ENCODE assay signal across 10 cellular contexts in genomic region chr17:64174686-64175456, GRCh38. TPM values are rescaled to one million over a fixed set of nuclear protein-coding genes. Genes with fewer than 3 reads are reported as not detected.
DNase-seq lines count a peak whose midpoint lies in the region; ATAC-seq and TF ChIP-seq lines count a peak whose summit lies in the region.
"Had no signal": no experiment of that assay in that cellular context is flagged by ENCODE, and none has a peak within 500 bp of the region (broad histone marks: within the 10 kb centered on the region; RNA-seq: fewer than 3 reads in every experiment).

No MANE protein-coding gene starts in this region.

- H3K4me3 ChIP-seq in muscle layer of duodenum (ENCODE audit: low read depth in 1 of 2, low read length in 2 of 2) = no peak overlapping the region
- H3K4me3 ChIP-seq in BE2C (ENCODE audit: low read depth, low read length) = no peak overlapping the region

- DNase-seq in AG20443 (ENCODE audit: low spot score) = peak; percentile 60
- peak; percentile 96 for DNase-seq in NCI-H524 treated with DMSO at 0.1 percent for 48 hours (lab: John Stamatoyannopoulos, UW)
- no peak for DNase-seq in epithelial cell of prostate (ENCODE audit: low read depth, low spot score)
- no peak for DNase-seq in activated CD4-positive, CD25-positive, alpha-beta regulatory T cell treated with anti-CD3 and anti-CD28 coated beads, Interleukin-2, amount 50 U/mL, for 72 hours
- DNase-seq in BE2C = no peak
- no peak for DNase-seq in stimulated activated CD4-positive, alpha-beta T cell treated with anti-CD3 and anti-CD28 coated beads, Interleukin-4, amount 100 ng/mL, for 24 hours
- DNase-seq: activated B cell treated with CpG ODN at 0.5 μM for 24 hours; CD8-positive, alpha-beta T cell had no signal

- TF ChIP-seq CTCF in BE2C (IDR thresholded peaks at IDR 0.05; ENCODE audit: low read depth, low read length) = no peak

- H3K27ac ChIP-seq in epithelial cell of prostate (peak overlapping the region; percentile 24), muscle layer of duodenum (ENCODE audit: low read length) (peak overlapping the region; percentile 28)

- H3K36me3 ChIP-seq in muscle layer of duodenum (ENCODE audit: control insufficient read depth in 1 of 2, insufficient read depth in 2 of 2, low read length in 2 of 2) = peaks cover 10 to 37% of the 10 kb centered on the region in 2 donors
- H3K36me3 ChIP-seq in BE2C = peaks cover 15% of the 10 kb centered on the region

- no peak for ATAC-seq in GM21526 (IDR thresholded peaks at IDR 0.05; ENCODE audit: low FRiP score, unreplicated experiment)
- ATAC-seq: CD8-positive, alpha-beta T cell had no signal

- H3K27me3 ChIP-seq in muscle layer of duodenum (ENCODE audit: low read depth, low read length) = no peaks in the 10 kb centered on the region
- H3K27me3 ChIP-seq in BE2C = no peaks in the 10 kb centered on the region

- H3K9me3 ChIP-seq in muscle layer of duodenum (ENCODE audit: control insufficient read depth in 1 of 2, low read length in 2 of 2) (no peaks in the 10 kb centered on the region), BE2C (no peaks in the 10 kb centered on the region)

- peaks cover 0 to 5% of the 10 kb centered on the region in 2 donors for H3K4me1 ChIP-seq in muscle layer of duodenum (ENCODE audit: control insufficient read depth in 1 of 2, insufficient read depth in 2 of 2, low read length in 2 of 2)
- H3K4me1 ChIP-seq in BE2C = peaks cover 15% of the 10 kb centered on the region

RNA-seq across cellular contexts. Expression of gene ERN1, which starts 44.9 kb away (rescaled TPM):
- 8.9 TPM for polyA plus RNA-seq in BE2C (2012; ENCODE audit: insufficient read depth, insufficient read length, low read depth)

Comparison
In these comparisons a context has a peak if more than half of its experiments do, and no peak if none do; other contexts are left out.
1. DNase-seq: peak in AG20443 (single experiment) and NCI-H524 treated with DMSO at 0.1 percent for 48 hours (single experiment); none in epithelial cell of prostate (single experiment), activated CD4-positive, CD25-positive, alpha-beta regulatory T cell treated with anti-CD3 and anti-CD28 coated beads, Interleukin-2, amount 50 U/mL, for 72 hours (single experiment), BE2C (single experiment) and stimulated activated CD4-positive, alpha-beta T cell treated with anti-CD3 and anti-CD28 coated beads, Interleukin-4, amount 100 ng/mL, for 24 hours (single experiment).